ENCODE assay signal across 30 cellular contexts in genomic region chr10:63822496-63822895, GRCh38.
"Had no signal": no experiment of that assay in that cellular context is flagged by ENCODE, and none has a peak within 500 bp of the region (broad histone marks: within the 10 kb centered on the region; RNA-seq: fewer than 3 reads in every experiment).

No MANE protein-coding gene starts in this region.

- ATAC-seq: activated CD4-positive, CD25-positive, alpha-beta regulatory T cell treated with anti-CD3 and anti-CD28 coated beads, Interleukin-2, amount 50 U/mL, for 24 hours; activated CD8-positive, alpha-beta memory T cell treated with anti-CD3 and anti-CD28 coated beads, Interleukin-2, amount 10 ng/mL, durations not matched to agents 7 days and 5 days; activated CD8-positive, alpha-beta T cell treated with anti-CD3 and anti-CD28 coated beads, Interleukin-2, amount 10 ng/mL, durations not matched to agents 7 days and 5 days; activated naive CD8-positive, alpha-beta T cell treated with anti-CD3 and anti-CD28 coated beads, Interleukin-2, amount 50 U/mL, for 24 hours; body of pancreas; effector memory CD8-positive, alpha-beta T cell; gastroesophageal sphincter; heart right ventricle had no signal

- DNase-seq: activated B cell treated with CpG ODN at 0.5 μM for 24 hours; activated CD4-positive, alpha-beta T cell treated with anti-CD3 and anti-CD28 coated beads for 48 hours; activated CD4-positive, alpha-beta T cell treated with anti-CD3 and anti-CD28 coated beads, Interleukin-2, amount 50 U/mL, for 1 hour; activated CD4-positive, alpha-beta T cell treated with anti-CD3 and anti-CD28 coated beads, Interleukin-2, amount 50 U/mL, for 48 hours; activated CD8-positive, alpha-beta memory T cell treated with anti-CD3 and anti-CD28 coated beads, Interleukin-2, amount 10 ng/mL, durations not matched to agents 7 days and 5 days; activated CD8-positive, alpha-beta memory T cell treated with anti-CD3 and anti-CD28 coated beads, Interleukin-2, amount 50 U/mL, for 4 hours; activated CD8-positive, alpha-beta T cell treated with anti-CD3 and anti-CD28 coated beads, Interleukin-2, amount 10 ng/mL, durations not matched to agents 7 days and 5 days; activated effector memory CD4-positive, alpha-beta T cell treated with anti-CD3 and anti-CD28 coated beads, Interleukin-2, amount 50 U/mL, for 16 hours; activated naive CD4-positive, alpha-beta T cell treated with anti-CD3 and anti-CD28 coated beads for 36 hours; activated naive CD8-positive, alpha-beta T cell treated with anti-CD3 and anti-CD28 coated beads for 36 hours; activated naive CD8-positive, alpha-beta T cell treated with anti-CD3 and anti-CD28 coated beads, Interleukin-2, amount 50 U/mL, for 24 hours; activated T-cell treated with anti-CD3 and anti-CD28 coated beads, Interleukin-2, amount 50 U/mL, for 1 hour; activated T-cell treated with anti-CD3 and anti-CD28 coated beads, Interleukin-2, amount 50 U/mL, for 48 hours; adrenal gland; amygdala; aorta; body of pancreas; caudate nucleus; cortex of kidney; dermis blood vessel endothelial cell; effector CD4-positive, alpha-beta T cell; effector memory CD8-positive, alpha-beta T cell; esophagus squamous epithelium; foreskin melanocyte; heart right ventricle; hippocampal formation; T1000; WERI-Rb-1 had no signal
